Comparison of ENCODE assay signal across 22 cellular contexts in the genomic region with DNA sequence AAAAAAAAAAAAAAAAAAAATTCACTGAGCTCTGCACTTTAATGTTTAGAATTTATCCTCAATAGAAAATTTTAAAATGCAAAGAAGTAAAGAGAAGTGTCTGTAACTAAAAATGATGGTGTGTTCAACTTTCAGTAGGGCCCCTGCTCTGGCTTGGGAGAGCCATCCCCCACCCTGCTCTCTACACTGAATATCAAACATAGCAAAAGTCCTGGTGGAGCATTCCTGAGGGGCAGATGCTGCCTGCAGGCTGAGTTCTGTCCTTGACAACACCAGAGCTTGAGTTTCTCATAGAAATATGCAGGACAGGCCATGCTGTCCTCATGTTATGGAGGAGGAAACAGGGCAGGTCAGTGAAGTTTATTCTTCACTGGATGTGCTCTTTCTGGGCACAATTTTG. TPM values are rescaled to one million over a fixed set of nuclear protein-coding genes. Genes with fewer than 3 reads are reported as not detected.
DNase-seq lines count a peak whose midpoint lies in the region; FAIRE-seq and TF ChIP-seq lines count a peak whose summit lies in the region.
"Had no signal": no experiment of that assay in that cellular context is flagged by ENCODE, and none has a peak within 500 bp of the region (broad histone marks: within the 10 kb centered on the region; RNA-seq: fewer than 3 reads in every experiment).

No MANE protein-coding gene starts in this region.

- H3K36me3 Mint-ChIP-seq in nephron (ENCODE audit: low read depth), result no peaks in the 10 kb centered on the region
- H3K36me3 Mint-ChIP-seq: CD8-positive, alpha-beta memory T cell; IgD-negative memory B cell had no signal

- H3K4me2 ChIP-seq in Loucy (ENCODE audit: low read depth, low read length, poor library complexity, severe bottlenecking) (no peak overlapping the region), H1 (ENCODE audit: insufficient read depth in 1 of 2, low read depth in 2 of 2, low read length in 2 of 2) (no peak overlapping the region)
- H3K4me2 ChIP-seq: KMS-11 had no signal

- H4K8ac ChIP-seq in H1 (ENCODE audit: extremely low read depth, insufficient read depth, low read length), result no peak overlapping the region

- H3K27me3 ChIP-seq in Loucy (ENCODE audit: insufficient read depth, low read length, poor library complexity, severe bottlenecking), result no peaks in the 10 kb centered on the region
- H3K27me3 ChIP-seq in H1 (replicated peaks in 1 of 4; ENCODE audit: control insufficient read depth in 3 of 4, extremely low read depth in 1 of 4, insufficient read depth in 3 of 4, low read length in 3 of 4), result no peaks in the 10 kb centered on the region

- peaks cover 10% of the 10 kb centered on the region for H3K4me1 Mint-ChIP-seq in nephron

- H3K79me2 ChIP-seq in Loucy (ENCODE audit: insufficient read depth, low read length) (peaks cover 2% of the 10 kb centered on the region; the same call in 1 of the 2 replicates), H1 (ENCODE audit: control insufficient read depth in 1 of 2, insufficient read depth in 2 of 2, low read length in 2 of 2) (no peaks in the 10 kb centered on the region)

- H3F3A ChIP-seq in Loucy (ENCODE audit: low read depth), result no peaks in the 10 kb centered on the region; the same call in 1 of the 2 replicates

- no peak overlapping the region for H3K4me3 ChIP-seq in Loucy (ENCODE audit: low read length, poor library complexity, severe bottlenecking)
- H3K4me3 ChIP-seq in H1 (ENCODE audit: extremely low read depth in 1 of 4, insufficient read depth in 2 of 4, low read depth in 3 of 4, low read length in 4 of 4), result no peak overlapping the region

- TF ChIP-seq CTCF in Loucy (conservative IDR thresholded peaks at IDR 0.05; ENCODE audit: low read length), result no peak
- TF ChIP-seq CTCF in H1 (IDR thresholded peaks at IDR 0.05; ENCODE audit: control extremely low read depth in 1 of 3, insufficient read depth in 1 of 3, low read depth in 1 of 3, low read length in 3 of 3), result no peak
- TF ChIP-seq CTCF in nephron (IDR thresholded peaks at IDR 0.05; ENCODE audit: unreplicated experiment in 3 of 3), result no peak

- no peak overlapping the region for H2BK5ac ChIP-seq in H1 (ENCODE audit: low read depth, low read length)

- no peaks in the 10 kb centered on the region for H3K36me3 ChIP-seq in Loucy (ENCODE audit: insufficient read depth, low read length)
- H3K36me3 ChIP-seq in H1 (ENCODE audit: control insufficient read depth in 2 of 4, insufficient read depth in 4 of 4, low read length in 3 of 4), result no peaks in the 10 kb centered on the region

- H4K20me1 ChIP-seq in Loucy (ENCODE audit: insufficient read depth, low read length, poor library complexity, severe bottlenecking) (no peaks in the 10 kb centered on the region), H1 (replicated peaks in 1 of 2; ENCODE audit: control insufficient read depth in 1 of 2, insufficient read depth in 2 of 2, low read length in 2 of 2) (no peaks in the 10 kb centered on the region)

- H3K4me3 Mint-ChIP-seq in nephron, result no peak overlapping the region
- H3K4me3 Mint-ChIP-seq: CD8-positive, alpha-beta memory T cell; IgD-negative memory B cell had no signal

- H2BK12ac ChIP-seq in H1 (ENCODE audit: low read depth, low read length), result no peak overlapping the region

- H3K79me1 ChIP-seq in H1 (ENCODE audit: low read depth, low read length), result no peaks in the 10 kb centered on the region

- POLR2A ChIA-PET in H1 (lab: Charles Lee; ENCODE audit: partially characterized antibody), result no interaction called here

- H3K9me3 ChIP-seq in Loucy (ENCODE audit: insufficient read depth, low read depth, low read length) (no peaks in the 10 kb centered on the region), H1 (ENCODE audit: insufficient read depth in 2 of 2, low read depth in 1 of 2, low read length in 1 of 2) (no peaks in the 10 kb centered on the region)

- peak; percentile 32 for DNase-seq in ELF-1 (ENCODE audit: low read depth, low spot score)
- no peak for DNase-seq in H1 (ENCODE audit: low read depth in 1 of 2, low spot score in 2 of 2)
- DNase-seq in NCI-H446 treated with DMSO at 0.1 percent for 48 hours (lab: John Stamatoyannopoulos, UW), result no peak
- no peak for DNase-seq in NK-92 (lab: John Stamatoyannopoulos, UW; ENCODE audit: unreplicated experiment)
- no peak for DNase-seq in NCI-H774 (lab: John Stamatoyannopoulos, UW)
- DNase-seq in D341Med (ENCODE audit: low spot score), result no peak
- DNase-seq: CD8-positive, alpha-beta memory T cell; GOT3; NCI-H1092; NCI-H1417 treated with DMSO at 0.1 percent for 48 hours; NCI-H2081 treated with DMSO at 0.1 percent for 48 hours; NCI-H2171; NCI-H524; RPMI8226; SHP77 had no signal

- no peak overlapping the region for H4K5ac ChIP-seq in H1 (ENCODE audit: insufficient read length, low read depth, low read length)

- H3K23me2 ChIP-seq in H1 (ENCODE audit: low read depth, low read length), result no peaks in the 10 kb centered on the region

- no peak overlapping the region for H4K91ac ChIP-seq in H1 (replicated peaks; ENCODE audit: insufficient read length, low read length)

- H2BK120ac ChIP-seq in H1 (replicated peaks; ENCODE audit: low read depth, low read length), result no peak overlapping the region

- FAIRE-seq in H1 (lab: Jason Lieb, UNC), result no peak
- FAIRE-seq: G401.6 had no signal

- peaks cover 83% of the 10 kb centered on the region for H3K4me1 ChIP-seq in Loucy (ENCODE audit: insufficient read depth, low read length, poor library complexity, severe bottlenecking)
- H3K4me1 ChIP-seq in H1 (replicated peaks in 1 of 4; ENCODE audit: control insufficient read depth in 3 of 4, insufficient read depth in 4 of 4, low read length in 3 of 4), result peaks cover 0 to 8% (median 1%) of the 10 kb centered on the region in 4 experiments; a peak in 2 of 7 replicates

- no peak overlapping the region for H3K27ac ChIP-seq in H1 (ENCODE audit: low read depth, low read length)
- H3K27ac ChIP-seq: C4-2B, HL-60, KMS-11 had no signal

- H3K56ac ChIP-seq in H1 (replicated peaks; ENCODE audit: insufficient read length, low read depth, low read length), result no peak overlapping the region

- peak overlapping the region; percentile 23; the same call in 1 of the 2 replicates for H2AFZ ChIP-seq in Loucy (ENCODE audit: low read length)
- no peak overlapping the region for H2AFZ ChIP-seq in H1 (ENCODE audit: low read length)

- no peak overlapping the region for H3K4ac ChIP-seq in H1 (replicated peaks; ENCODE audit: insufficient read length, low read depth, low read length)

- peaks cover 4% of the 10 kb centered on the region for H3K27me3 Mint-ChIP-seq in nephron (ENCODE audit: low read depth)
- H3K27me3 Mint-ChIP-seq: CD8-positive, alpha-beta memory T cell; IgD-negative memory B cell had no signal

- H2BK15ac ChIP-seq in H1 (ENCODE audit: low read length), result 0 out of 2 replicates have a peak overlapping the region, but pooled peaks have one; percentile 18

- no peak overlapping the region for H2AK5ac ChIP-seq in H1 (ENCODE audit: low read depth, low read length)

- peak overlapping the region; percentile 24 for H3K9ac ChIP-seq in Loucy (ENCODE audit: low read depth, low read length, poor library complexity, severe bottlenecking)
- H3K9ac ChIP-seq in H1 (replicated peaks in 1 of 4; ENCODE audit: extremely low read depth in 1 of 4, low read depth in 3 of 4, low read length in 3 of 4), result no peak overlapping the region
- H3K9ac ChIP-seq: KMS-11 had no signal

- no peaks in the 10 kb centered on the region for H3K9me2 ChIP-seq in Loucy (replicated peaks; ENCODE audit: low read depth, low read length)

- no peak overlapping the region for H3K23ac ChIP-seq in H1 (ENCODE audit: insufficient read length)

- no peaks in the 10 kb centered on the region for H3K9me3 Mint-ChIP-seq in nephron
- H3K9me3 Mint-ChIP-seq: CD8-positive, alpha-beta memory T cell; IgD-negative memory B cell had no signal

- no peak for TF ChIP-seq EP300 in H1 (IDR thresholded peaks at IDR 0.05; ENCODE audit: borderline replicate concordance in 1 of 2, low read depth in 2 of 2, low read length in 2 of 2)

- TF ChIP-seq RAD21 in H1 (IDR thresholded peaks at IDR 0.05 in 1 of 2, conservative IDR thresholded peaks at IDR 0.05 in 1 of 2; ENCODE audit: low read depth in 2 of 2, low read length in 2 of 2), result no peak

- no peak for TF ChIP-seq POLR2A in H1 (IDR thresholded peaks at IDR 0.05; ENCODE audit: control extremely low read depth in 1 of 2, low read depth in 2 of 2, low read length in 2 of 2)

- CTCF ChIA-PET in H1 (lab: Charles Lee; ENCODE audit: partially characterized antibody), result no interaction called here

- H3K27ac Mint-ChIP-seq in nephron, result peak overlapping the region; percentile 89 to 96 (median 94)

- H2BK20ac ChIP-seq in H1 (ENCODE audit: low read length), result peak overlapping the region; percentile 13; the same call in 1 of the 2 replicates

- H3K18ac ChIP-seq in H1 (ENCODE audit: extremely low read depth, low read length), result no peak overlapping the region

- no peak overlapping the region for H3K14ac ChIP-seq in H1 (ENCODE audit: insufficient read length)

TF ChIP-seq in H1, 55 proteins besides CTCF, POLR2A, EP300 and RAD21:
- TF ChIP-seq NANOG (IDR thresholded peaks at IDR 0.05; ENCODE audit: insufficient read depth, low read depth, low read length, poor library complexity, severe bottlenecking) (no peak), SAP30 (IDR thresholded peaks at IDR 0.05; ENCODE audit: insufficient read depth, insufficient replicate concordance, low read length) (no peak), TCF12 (IDR thresholded peaks at IDR 0.05; ENCODE audit: low read depth, low read length) (no peak)
TF ChIP-seq in H1: peak in this region for 0.

RNA-seq across cellular contexts. Expression of gene SEMA4D, which starts 7.1 kb away (rescaled TPM):
- total RNA-seq in H1 (2021; fragmentation: NEBNext Ultra II Directional; extraction: Animal tissue kit (Norgen Biotek cat#: 25700)), result 63.1 and 70.4 TPM in 2 replicates
- 21.0 and 34.3 TPM in 2 replicates for polyA plus RNA-seq in H1 (2011; rRNA removed)
- 22.5 TPM for polyA plus RNA-seq in H1 (2011; cell fraction: cytosol; rRNA removed)
- 77.9 TPM for polyA plus RNA-seq in H1 (2011; cell fraction: nucleus; rRNA removed)
- 37.1 to 43.6 TPM (median 42.0 TPM) in 4 replicates for polyA plus RNA-seq in H1 (2012, experiment 1 of 2)
- polyA plus RNA-seq in H1 (2012, experiment 2 of 2), result 17.8 TPM
- 49.6 TPM for polyA plus RNA-seq in H1 (2013, experiment 1 of 2)
- polyA plus RNA-seq in H1 (2013, experiment 2 of 2), result 47.0 TPM
- 28.5 and 31.1 TPM in 2 replicates for polyA minus RNA-seq in H1 (2011; rRNA and poly(A)+ RNA removed)
- polyA minus RNA-seq in H1 (2011; cell fraction: cytosol; rRNA and poly(A)+ RNA removed), result 39.3 TPM
- 60.8 TPM for polyA minus RNA-seq in H1 (2011; cell fraction: nucleus; rRNA and poly(A)+ RNA removed)
